In genomic region chr12:55330446-55330845, GRCh38 we compare ENCODE assay signal across 33 cellular contexts. TPM values are rescaled to one million over a fixed set of nuclear protein-coding genes. Genes with fewer than 3 reads are reported as not detected.
"Had no signal": no experiment of that assay in that cellular context is flagged by ENCODE, and none has a peak within 500 bp of the region (broad histone marks: within the 10 kb centered on the region; RNA-seq: fewer than 3 reads in every experiment).

Gene OR6C3, plus strand, starts transcription at chr12:55330746. Its CDS starts 955 bp downstream, at chr12:55331701.

- H3K36me3 ChIP-seq: stomach, suprapubic skin, thoracic aorta, thyroid gland, tibial artery, tibial nerve, transverse colon, upper lobe of left lung, upper lobe of right lung, uterus, vagina had no signal

- H3K27me3 ChIP-seq: stomach, suprapubic skin, testis, thyroid gland, tibial artery, tibial nerve, transverse colon, upper lobe of left lung, upper lobe of right lung, uterus, vagina had no signal

- DNase-seq: stimulated activated CD4-positive, alpha-beta T cell treated with anti-CD3 and anti-CD28 coated beads, Interleukin-2, amount 100 ng/mL, for 48 hours; stimulated activated CD4-positive, alpha-beta T cell treated with anti-CD3 and anti-CD28 coated beads, Interleukin-4, amount 100 ng/mL, for 1 hour; stimulated activated CD4-positive, alpha-beta T cell treated with anti-CD3 and anti-CD28 coated beads, Interleukin-4, amount 100 ng/mL, for 24 hours; stimulated activated CD4-positive, alpha-beta T cell treated with anti-CD3 and anti-CD28 coated beads, Interleukin-4, amount 100 ng/mL, for 4 hours; stimulated activated CD8-positive, alpha-beta memory T cell treated with anti-CD3 and anti-CD28 coated beads, Interleukin-4, amount 100 ng/mL, for 48 hours; stimulated activated naive B cell treated with anti-CD40 and anti-IgM and Interleukin-4, amounts not matched to agents 10 μg/mL and 1 μg/mL and 100 μg/mL, for 72 hours; stimulated activated naive CD4-positive, alpha-beta T cell; stimulated activated naive CD4-positive, alpha-beta T cell treated with Interleukin-2 at 50 U/mL for 16 hours; stimulated activated naive CD8-positive, alpha-beta T cell treated with anti-CD3 and anti-CD28 coated beads, Interleukin-15, amount 100 ng/mL, for 72 hours; stimulated activated naive CD8-positive, alpha-beta T cell treated with anti-CD3 and anti-CD28 coated beads, Interleukin-15, Interleukin-2, amounts not matched to agents 100 U/mL and 50 U/mL, for 24 hours; stomach; substantia nigra; testis; thyroid gland; tibial artery; transverse colon; trophoblast cell; upper lobe of left lung; upper lobe of right lung; uterus had no signal

- H3K4me1 ChIP-seq: stomach, suprapubic skin, testis, thyroid gland, tibial artery, tibial nerve, transverse colon, upper lobe of left lung, upper lobe of right lung, uterus, vagina had no signal

- H3K4me3 ChIP-seq: stomach, suprapubic skin, testis, thoracic aorta, thyroid gland, tibial artery, tibial nerve, transverse colon, upper lobe of left lung, upper lobe of right lung, uterus, vagina had no signal

- H3K4me3 Mint-ChIP-seq: stimulated activated effector memory CD8-positive, alpha-beta T cell treated with anti-CD3 and anti-CD28 coated beads, Interleukin-12 subunit alpha, Interleukin-12 subunit beta, amount 100 ng/mL, for 72 hours; stimulated activated memory B cell treated with anti-CD40 and anti-IgM and Interleukin-4, amounts not matched to agents 10 μg/mL and 1 μg/mL and 100 μg/mL, for 72 hours; stimulated activated naive B cell treated with anti-CD40 and anti-IgM and Interleukin-4, amounts not matched to agents 10 μg/mL and 1 μg/mL and 100 μg/mL, for 72 hours; stimulated activated naive CD8-positive, alpha-beta T cell treated with anti-CD3 and anti-CD28 coated beads, Interleukin-15, amount 100 ng/mL, for 72 hours; stimulated activated naive CD8-positive, alpha-beta T cell treated with anti-CD3 and anti-CD28 coated beads, Interleukin-15, Interleukin-2, amounts not matched to agents 100 ng/mL and 50 ng/mL, for 24 hours; type B pancreatic cell had no signal

- H3K4me1 Mint-ChIP-seq: stimulated activated effector memory CD8-positive, alpha-beta T cell treated with anti-CD3 and anti-CD28 coated beads, Interleukin-12 subunit alpha, Interleukin-12 subunit beta, amount 100 ng/mL, for 72 hours; stimulated activated memory B cell treated with anti-CD40 and anti-IgM and Interleukin-4, amounts not matched to agents 10 μg/mL and 1 μg/mL and 100 μg/mL, for 72 hours; stimulated activated naive B cell treated with anti-CD40 and anti-IgM and Interleukin-4, amounts not matched to agents 10 μg/mL and 1 μg/mL and 100 μg/mL, for 72 hours; stimulated activated naive CD8-positive, alpha-beta T cell treated with anti-CD3 and anti-CD28 coated beads, Interleukin-15, amount 100 ng/mL, for 72 hours had no signal

- H3K9me3 Mint-ChIP-seq: stimulated activated effector memory CD8-positive, alpha-beta T cell treated with anti-CD3 and anti-CD28 coated beads, Interleukin-12 subunit alpha, Interleukin-12 subunit beta, amount 100 ng/mL, for 72 hours; stimulated activated memory B cell treated with anti-CD40 and anti-IgM and Interleukin-4, amounts not matched to agents 10 μg/mL and 1 μg/mL and 100 μg/mL, for 72 hours; stimulated activated naive CD8-positive, alpha-beta T cell treated with anti-CD3 and anti-CD28 coated beads, Interleukin-15, amount 100 ng/mL, for 72 hours; stimulated activated naive CD8-positive, alpha-beta T cell treated with anti-CD3 and anti-CD28 coated beads, Interleukin-15, Interleukin-2, amounts not matched to agents 100 ng/mL and 50 ng/mL, for 24 hours; type B pancreatic cell had no signal

- ATAC-seq: stimulated activated effector memory CD8-positive, alpha-beta T cell treated with anti-CD3 and anti-CD28 coated beads, Interleukin-12 subunit alpha, Interleukin-12 subunit beta, amount 100 ng/mL, for 72 hours; stimulated activated memory B cell treated with anti-CD40 and anti-IgM and Interleukin-4, amounts not matched to agents 10 μg/mL and 1 μg/mL and 100 μg/mL, for 72 hours; stimulated activated naive B cell treated with anti-CD40 and anti-IgM and Interleukin-4, amounts not matched to agents 10 μg/mL and 1 μg/mL and 100 μg/mL, for 72 hours; stimulated activated naive CD8-positive, alpha-beta T cell treated with anti-CD3 and anti-CD28 coated beads, Interleukin-15, amount 100 ng/mL, for 72 hours; stimulated activated naive CD8-positive, alpha-beta T cell treated with anti-CD3 and anti-CD28 coated beads, Interleukin-15, Interleukin-2, amounts not matched to agents 100 U/mL and 50 U/mL, for 24 hours; upper lobe of right lung had no signal

- H3K27ac Mint-ChIP-seq: stimulated activated effector memory CD8-positive, alpha-beta T cell treated with anti-CD3 and anti-CD28 coated beads, Interleukin-12 subunit alpha, Interleukin-12 subunit beta, amount 100 ng/mL, for 72 hours; stimulated activated memory B cell treated with anti-CD40 and anti-IgM and Interleukin-4, amounts not matched to agents 10 μg/mL and 1 μg/mL and 100 μg/mL, for 72 hours; stimulated activated naive B cell treated with anti-CD40 and anti-IgM and Interleukin-4, amounts not matched to agents 10 μg/mL and 1 μg/mL and 100 μg/mL, for 72 hours; stimulated activated naive CD8-positive, alpha-beta T cell treated with anti-CD3 and anti-CD28 coated beads, Interleukin-15, Interleukin-2, amounts not matched to agents 100 ng/mL and 50 ng/mL, for 24 hours; type B pancreatic cell had no signal

- H3K9me3 ChIP-seq: stomach, suprapubic skin, testis, thoracic aorta, thyroid gland, tibial artery, tibial nerve, transverse colon, upper lobe of left lung, upper lobe of right lung, uterus, vagina had no signal

- H3K27ac ChIP-seq: stomach, suprapubic skin, testis, thoracic aorta, thyroid gland, tibial artery, tibial nerve, transverse colon, upper lobe of left lung, upper lobe of right lung, uterus, vagina had no signal

- H3K36me3 Mint-ChIP-seq: stimulated activated effector memory CD8-positive, alpha-beta T cell treated with anti-CD3 and anti-CD28 coated beads, Interleukin-12 subunit alpha, Interleukin-12 subunit beta, amount 100 ng/mL, for 72 hours; stimulated activated memory B cell treated with anti-CD40 and anti-IgM and Interleukin-4, amounts not matched to agents 10 μg/mL and 1 μg/mL and 100 μg/mL, for 72 hours; stimulated activated naive B cell treated with anti-CD40 and anti-IgM and Interleukin-4, amounts not matched to agents 10 μg/mL and 1 μg/mL and 100 μg/mL, for 72 hours; type B pancreatic cell had no signal

- H3K27me3 Mint-ChIP-seq: stimulated activated memory B cell treated with anti-CD40 and anti-IgM and Interleukin-4, amounts not matched to agents 10 μg/mL and 1 μg/mL and 100 μg/mL, for 72 hours had no signal

RNA-seq across cellular contexts. Expression of gene OR6C3, which starts in this region (rescaled TPM):
- total RNA-seq: stomach, subcutaneous adipose tissue, suprapubic skin, temporal lobe, thoracic aorta, thyroid gland, tibial nerve, transverse colon, upper lobe of left lung, upper lobe of right lung, ureter, urinary bladder, uterus, vagina had no signal
- polyA plus RNA-seq: stomach, thymus, urinary bladder had no signal
